In the genomic region with DNA sequence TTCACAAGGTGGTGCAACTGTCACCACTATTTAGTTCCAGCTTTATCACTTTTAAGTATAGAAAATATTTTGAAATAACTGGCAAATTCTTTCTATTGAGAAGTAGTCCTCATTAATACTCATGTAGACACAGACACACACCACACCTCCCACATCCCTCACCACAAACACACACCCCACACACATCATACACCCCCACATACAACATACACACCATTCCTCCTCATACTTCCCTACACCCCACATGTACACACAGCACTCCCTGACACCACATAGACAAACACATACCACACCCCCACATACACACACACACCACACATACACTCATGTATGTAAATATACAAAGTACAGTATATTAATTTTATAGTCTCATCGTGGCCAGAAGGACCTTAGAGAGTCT, we compare ENCODE assay signal across 19 cellular contexts.
DNase-seq lines count a peak whose midpoint lies in the region; ATAC-seq and FAIRE-seq lines count a peak whose summit lies in the region.
"Had no signal": no experiment of that assay in that cellular context is flagged by ENCODE, and none has a peak within 500 bp of the region (broad histone marks: within the 10 kb centered on the region; RNA-seq: fewer than 3 reads in every experiment).

No MANE protein-coding gene starts in this region.

- H3K9ac ChIP-seq in Karpas-422 (ENCODE audit: low read length) = no peak overlapping the region

- no peak overlapping the region for H3K27ac ChIP-seq in Karpas-422 (ENCODE audit: low read length)
- H3K27ac ChIP-seq: C4-2B had no signal

- intact Hi-C loops in left colon (cut with DNase I, micrococcal nuclease) = no loop called here

- no peak overlapping the region for H3K4me3 ChIP-seq in Karpas-422 (ENCODE audit: low read length)
- H3K4me3 ChIP-seq: GM23338 had no signal

- no peaks in the 10 kb centered on the region for H3K36me3 ChIP-seq in Karpas-422 (ENCODE audit: insufficient read depth, low read length)

- peaks cover 8% of the 10 kb centered on the region for H3K4me1 ChIP-seq in Karpas-422 (ENCODE audit: low read length)

- peak; percentile 8 for FAIRE-seq in GM19239 (lab: Jason Lieb, UNC)
- FAIRE-seq: A204.1, H54, HepG2 had no signal

- H3K79me2 ChIP-seq in Karpas-422 (ENCODE audit: low read length) = no peaks in the 10 kb centered on the region

- no peak for DNase-seq in GM19239 (ENCODE audit: insufficient read length, low spot score)
- DNase-seq in Karpas-422 = peak; percentile 10
- DNase-seq in left colon = no peak
- no peak for DNase-seq in iPS-NIHi7 (ENCODE audit: extremely low spot score)
- DNase-seq in Ammon's horn (ENCODE audit: low spot score) = no peak
- DNase-seq: ACHN; CD4-positive, alpha-beta memory T cell; DMS153; DMS79; GDM1; HCEC 1CT; HFFc6; KG1 had no signal

- no peak overlapping the region for H2AFZ ChIP-seq in Karpas-422 (ENCODE audit: low read length)
- H2AFZ ChIP-seq: GM23338 had no signal

- ATAC-seq in left colon (peak; percentile 27), HG03520 (IDR thresholded peaks at IDR 0.05; ENCODE audit: unreplicated experiment) (no peak)
- ATAC-seq: GM23338 had no signal

- no peak overlapping the region for H3K4me2 ChIP-seq in Karpas-422 (ENCODE audit: low read depth, low read length, poor library complexity, severe bottlenecking)
- H3K4me2 ChIP-seq: GM23338 had no signal

- no peaks in the 10 kb centered on the region for H4K20me1 ChIP-seq in Karpas-422 (ENCODE audit: insufficient read depth, low read depth, low read length)

- no peaks in the 10 kb centered on the region for H3K27me3 ChIP-seq in Karpas-422 (ENCODE audit: low read length)

- no peaks in the 10 kb centered on the region for H3K9me3 ChIP-seq in Karpas-422 (ENCODE audit: low read length)

- H3K9me2 ChIP-seq in Karpas-422 (replicated peaks; ENCODE audit: insufficient read depth, low read length) = no peaks in the 10 kb centered on the region
